In genomic region chr5:113202904-113203716, GRCh38 we compare ENCODE assay signal across 10 cellular contexts.
DNase-seq lines count a peak whose midpoint lies in the region; ATAC-seq, FAIRE-seq and TF ChIP-seq lines count a peak whose summit lies in the region.
"Had no signal": no experiment of that assay in that cellular context is flagged by ENCODE, and none has a peak within 500 bp of the region (broad histone marks: within the 10 kb centered on the region; RNA-seq: fewer than 3 reads in every experiment).

No MANE protein-coding gene starts in this region.

- no peak overlapping the region for H3K9ac ChIP-seq in smooth muscle cell (ENCODE audit: low read depth)

- peak overlapping the region; percentile 78 for H3K4me2 ChIP-seq in smooth muscle cell

- H3K79me2 ChIP-seq in smooth muscle cell (ENCODE audit: low read depth) = no peaks in the 10 kb centered on the region

- TF ChIP-seq POLR2A in body of pancreas (IDR thresholded peaks at IDR 0.05) (no peak), GM12891 (IDR thresholded peaks at IDR 0.05; ENCODE audit: low read depth, low read length) (no peak)

- no peaks in the 10 kb centered on the region for H3K27me3 ChIP-seq in body of pancreas
- no peaks in the 10 kb centered on the region for H3K27me3 ChIP-seq in smooth muscle cell (ENCODE audit: low read depth)

- no peaks in the 10 kb centered on the region for H3K4me1 ChIP-seq in body of pancreas
- peaks cover 14% of the 10 kb centered on the region for H3K4me1 ChIP-seq in smooth muscle cell (ENCODE audit: low read depth)

- H3K9me3 ChIP-seq in body of pancreas = no peaks in the 10 kb centered on the region
- H3K9me3 ChIP-seq in smooth muscle cell (replicated peaks; ENCODE audit: low read depth) = no peaks in the 10 kb centered on the region

- DNase-seq in HT-29 (ENCODE audit: low spot score) = peak; percentile 22
- peak in 3 of 4 donors; percentile 11 to 47 (median 13) for DNase-seq in body of pancreas
- peak; percentile 55 for DNase-seq in iPS-NIHi7 (ENCODE audit: extremely low spot score)
- peak; percentile 11 for DNase-seq in smooth muscle cell (lab: John Stamatoyannopoulos, UW; ENCODE audit: unreplicated experiment)
- DNase-seq in GM12891 (ENCODE audit: insufficient read length, low spot score) = no peak
- DNase-seq: NCI-H526; stimulated activated naive CD8-positive, alpha-beta T cell treated with anti-CD3 and anti-CD28 coated beads, Interleukin-15, Interleukin-2, amounts not matched to agents 100 U/mL and 50 U/mL, for 24 hours had no signal

- H3F3A ChIP-seq in smooth muscle cell (ENCODE audit: low read depth) = no peaks in the 10 kb centered on the region

- H3K27ac ChIP-seq in body of pancreas (no peak overlapping the region), smooth muscle cell (ENCODE audit: low read depth) (no peak overlapping the region)

- peak; percentile 51 for ATAC-seq in body of pancreas
- ATAC-seq in HG03457 (IDR thresholded peaks at IDR 0.05; ENCODE audit: unreplicated experiment) = no peak
- no peak for ATAC-seq in HG02981 (IDR thresholded peaks at IDR 0.05; ENCODE audit: unreplicated experiment)
- ATAC-seq in GM19395 (IDR thresholded peaks at IDR 0.05; ENCODE audit: unreplicated experiment) = no peak
- ATAC-seq: stimulated activated naive CD8-positive, alpha-beta T cell treated with anti-CD3 and anti-CD28 coated beads, Interleukin-15, Interleukin-2, amounts not matched to agents 100 U/mL and 50 U/mL, for 24 hours had no signal

- H3K4me3 ChIP-seq in body of pancreas (no peak overlapping the region), smooth muscle cell (peak overlapping the region; percentile 33)

- no peak overlapping the region for H2AFZ ChIP-seq in smooth muscle cell (ENCODE audit: low read depth)

- WGBS in body of pancreas, 2 donors = 45% methylated on average over 19 to 25 of the region's 25 CpGs
- WGBS in smooth muscle cell (ENCODE audit: low lambda C conversion rate) = 13% methylated on average over 25 of the region's 25 CpGs

- intact Hi-C loops in body of pancreas (cut with DNase I) = no loop called here

- H3K36me3 ChIP-seq in body of pancreas (replicated peaks in 1 of 2; ENCODE audit: insufficient read depth in 1 of 2, low read depth in 2 of 2) (no peaks in the 10 kb centered on the region), smooth muscle cell (ENCODE audit: low read depth) (no peaks in the 10 kb centered on the region)

- TF ChIP-seq CTCF in body of pancreas (IDR thresholded peaks at IDR 0.05) (no peak), smooth muscle cell (IDR thresholded peaks at IDR 0.05; ENCODE audit: borderline replicate concordance, insufficient read depth, poor library complexity, severe bottlenecking) (no peak)

- H4K20me1 ChIP-seq in smooth muscle cell (ENCODE audit: low read depth) = peaks cover 88% of the 10 kb centered on the region

- FAIRE-seq in GM12891 (lab: Jason Lieb, UNC) = no peak

TF ChIP-seq in GM12891, 5 proteins besides CTCF, POLR2A, EP300 and RAD21:
- TF ChIP-seq PAX5 (IDR thresholded peaks at IDR 0.05; ENCODE audit: insufficient read depth, low read length, severe bottlenecking) (no peak), POLR2AphosphoS5 (IDR thresholded peaks at IDR 0.05; ENCODE audit: low read depth, low read length) (no peak), TAF1 (IDR thresholded peaks at IDR 0.05; ENCODE audit: low read depth, low read length) (no peak), SPI1 (IDR thresholded peaks at IDR 0.05; ENCODE audit: low read depth, low read length) (no peak), POU2F2 (IDR thresholded peaks at IDR 0.05; ENCODE audit: low read depth, low read length) (no peak)
